ENCODE assay signal across 9 cellular contexts in genomic region chr22:39559456-39560105, GRCh38. TPM values are rescaled to one million over a fixed set of nuclear protein-coding genes. Genes with fewer than 3 reads are reported as not detected.
DNase-seq lines count a peak whose midpoint lies in the region; ATAC-seq and TF ChIP-seq lines count a peak whose summit lies in the region.
"Had no signal": no experiment of that assay in that cellular context is flagged by ENCODE, and none has a peak within 500 bp of the region (broad histone marks: within the 10 kb centered on the region; RNA-seq: fewer than 3 reads in every experiment).

No MANE protein-coding gene starts in this region.

- no peaks in the 10 kb centered on the region for H3K79me2 ChIP-seq in KMS-11 (ENCODE audit: insufficient read depth, low read depth)

- H2AK5ac ChIP-seq in neuronal stem cell (ENCODE audit: low read depth, low read length), result peak overlapping the region; percentile 51

- H3K4me2 ChIP-seq in KMS-11, result no peak overlapping the region
- H3K4me2 ChIP-seq in neuronal stem cell (ENCODE audit: insufficient read depth, low read length, poor library complexity, severe bottlenecking), result no peak overlapping the region

- H2BK120ac ChIP-seq in neuronal stem cell (ENCODE audit: low read depth, low read length), result no peak overlapping the region

- no peak overlapping the region for H4K8ac ChIP-seq in neuronal stem cell (ENCODE audit: low read depth, low read length)

- peaks cover 38% of the 10 kb centered on the region for H3K27me3 ChIP-seq in KMS-11 (ENCODE audit: insufficient read depth, low read depth)
- H3K27me3 ChIP-seq in neuronal stem cell (ENCODE audit: control insufficient read depth in 3 of 3, insufficient read depth in 3 of 3, low read depth in 1 of 3, low read length in 3 of 3), result peaks cover 6 to 73% (median 53%) of the 10 kb centered on the region in 3 experiments

- peaks cover 0 to 9% of the 10 kb centered on the region in 2 donors for H3K9me3 ChIP-seq in neuronal stem cell (replicated peaks in 1 of 2; ENCODE audit: control insufficient read depth in 2 of 2, insufficient read depth in 1 of 2, low read depth in 1 of 2, low read length in 2 of 2)

- H4K20me1 ChIP-seq in KMS-11 (ENCODE audit: insufficient read depth), result no peaks in the 10 kb centered on the region

- no peak overlapping the region for H2BK5ac ChIP-seq in neuronal stem cell (ENCODE audit: low read length)

- peak; percentile 18 for DNase-seq in DMS 273 (lab: John Stamatoyannopoulos, UW; ENCODE audit: unreplicated experiment)
- DNase-seq in DMS 273 treated with DMSO at 0.1 percent for 48 hours (lab: John Stamatoyannopoulos, UW), result no peak
- peak in 1 of 2 donors; percentile 12 for DNase-seq in cardiac fibroblast (ENCODE audit: low read depth in 2 of 2)
- DNase-seq in neuronal stem cell (ENCODE audit: low spot score), result no peak
- DNase-seq: SIG-M5 had no signal

- no peaks in the 10 kb centered on the region for H3K36me3 ChIP-seq in KMS-11 (ENCODE audit: insufficient read depth)
- peaks cover 0 to 3% of the 10 kb centered on the region in 2 donors for H3K36me3 ChIP-seq in neuronal stem cell (replicated peaks in 1 of 2; ENCODE audit: control insufficient read depth in 2 of 2, insufficient read depth in 2 of 2, low read length in 2 of 2)

- H3K18ac ChIP-seq in neuronal stem cell (ENCODE audit: low read length), result peak overlapping the region; percentile 9

- WGBS in neuronal stem cell (ENCODE audit: extremely low coverage in 2 of 2, insufficient read length in 2 of 2, insufficient replicate concordance in 1 of 2), 2 donors, result no CpG with 5 or more reads among the region's 11 CpGs

- H3K4ac ChIP-seq in neuronal stem cell (ENCODE audit: low read length), result no peak overlapping the region

- no peak overlapping the region for H3K4me3 ChIP-seq in KMS-11 (IDR thresholded peaks at IDR 0.05; ENCODE audit: insufficient read depth, low read depth, low read length)
- H3K4me3 ChIP-seq in cardiac fibroblast (replicated peaks in 1 of 2; ENCODE audit: low read depth in 2 of 2, low read length in 2 of 2), result no peak overlapping the region
- peak overlapping the region in 1 of 2 donors; percentile 7 for H3K4me3 ChIP-seq in neuronal stem cell (ENCODE audit: low read length in 2 of 2)

- H2BK12ac ChIP-seq in neuronal stem cell (ENCODE audit: low read length), result no peak overlapping the region

- peak; percentile 72 for TF ChIP-seq CTCF in KMS-11 (conservative IDR thresholded peaks at IDR 0.05; ENCODE audit: low read depth, low read length)
- peak; percentile 70 for TF ChIP-seq CTCF in cardiac fibroblast (IDR thresholded peaks at IDR 0.05; ENCODE audit: low read depth, low read length)

- ATAC-seq in GM21619 (IDR thresholded peaks at IDR 0.05; ENCODE audit: unreplicated experiment) (no peak), HG03139 (IDR thresholded peaks at IDR 0.05; ENCODE audit: unreplicated experiment) (no peak), HG03565 (IDR thresholded peaks at IDR 0.05; ENCODE audit: unreplicated experiment) (no peak)

- no peak overlapping the region for H4K91ac ChIP-seq in neuronal stem cell (ENCODE audit: low read depth, low read length, poor library complexity)

- H3K27ac ChIP-seq in KMS-11, result no peak overlapping the region
- H3K27ac ChIP-seq in neuronal stem cell (replicated peaks; ENCODE audit: low read length), result no peak overlapping the region

- H3K79me1 ChIP-seq in neuronal stem cell (ENCODE audit: low read depth, low read length), result no peaks in the 10 kb centered on the region

- no peak overlapping the region for H2BK15ac ChIP-seq in neuronal stem cell (ENCODE audit: low read length)

- no peak overlapping the region for H3K9ac ChIP-seq in KMS-11
- H3K9ac ChIP-seq in neuronal stem cell (ENCODE audit: low read depth, low read length, poor library complexity), result no peak overlapping the region

- H2AFZ ChIP-seq in KMS-11 (ENCODE audit: low read depth), result no peak overlapping the region
- no peak overlapping the region for H2AFZ ChIP-seq in neuronal stem cell (ENCODE audit: low read length)

- H3K14ac ChIP-seq in neuronal stem cell (ENCODE audit: low read length), result no peak overlapping the region

- peak overlapping the region; percentile 46 for H3K23ac ChIP-seq in neuronal stem cell (ENCODE audit: low read depth, low read length, poor library complexity)

- H3K4me1 ChIP-seq in KMS-11 (ENCODE audit: low read depth, poor library complexity, severe bottlenecking), result no peaks in the 10 kb centered on the region
- H3K4me1 ChIP-seq in neuronal stem cell (ENCODE audit: control insufficient read depth in 2 of 2, insufficient read depth in 1 of 2, low read depth in 1 of 2, low read length in 2 of 2), result peaks cover 0 to 7% of the 10 kb centered on the region in 2 donors

RNA-seq across cellular contexts. Expression of gene CACNA1I, which starts 11.0 kb away (rescaled TPM):
- polyA plus RNA-seq in neuronal stem cell (2013, experiment 1 of 2), result 0.21 TPM
- polyA plus RNA-seq in neuronal stem cell (2013, experiment 2 of 2), result 0.18 TPM

RNA-seq across cellular contexts. Expression of gene RPS19BP1, which starts 27.0 kb away (rescaled TPM):
- 48.7 TPM for polyA plus RNA-seq in neuronal stem cell (2013, experiment 1 of 2)
- polyA plus RNA-seq in neuronal stem cell (2013, experiment 2 of 2), result 48.2 TPM

RNA-seq across cellular contexts. Expression of gene ATF4, which starts 39.2 kb away (rescaled TPM):
- polyA plus RNA-seq in neuronal stem cell (2013, experiment 1 of 2), result 261 TPM
- polyA plus RNA-seq in neuronal stem cell (2013, experiment 2 of 2), result 254 TPM

RNA-seq across cellular contexts. Expression of gene MIEF1, which starts 57.5 kb away (rescaled TPM):
- 27.3 TPM for polyA plus RNA-seq in neuronal stem cell (2013, experiment 1 of 2)
- 27.0 TPM for polyA plus RNA-seq in neuronal stem cell (2013, experiment 2 of 2)
